ENCODE assay signal across 9 cellular contexts in genomic region chrX:34656467-34656841, GRCh38. TPM values are rescaled to one million over a fixed set of nuclear protein-coding genes. Genes with fewer than 3 reads are reported as not detected.
A peak's percentile ranks its signal among the peaks of the same experiment; 100 is the strongest.
DNase-seq lines count a peak whose midpoint lies in the region; ATAC-seq and TF ChIP-seq lines count a peak whose summit lies in the region.
"Had no signal": no experiment of that assay in that cellular context is flagged by ENCODE, and none has a peak within 500 bp of the region (broad histone marks: within the 10 kb centered on the region; RNA-seq: fewer than 3 reads in every experiment).

No MANE protein-coding gene starts in this region.

- CTCF ChIA-PET in WTC11 (lab: Charles Lee) = interaction anchor here (1.4 kb wide), 1 partner anchor 18 kb away, joined by 3 read pairs; no protein-coding TSS in a partner anchor

- H3K4me3 Mint-ChIP-seq in WTC11 (peak overlapping the region; percentile 93), progenitor cell of endocrine pancreas (ENCODE audit: low read depth) (peak overlapping the region; percentile 90)
- H3K4me3 Mint-ChIP-seq: memory B cell had no signal

- no peaks in the 10 kb centered on the region for H3K36me3 ChIP-seq in heart left ventricle

- ATAC-seq in WTC11 (no peak; the same call in 1 of the 2 replicates), heart left ventricle (peak in 2 of 4 donors; percentile 15 to 42), omental fat pad (ENCODE audit: low FRiP score) (no peak), GM21825 (IDR thresholded peaks at IDR 0.05; ENCODE audit: unreplicated experiment) (no peak)

- no peak for TF ChIP-seq POLR2A in heart left ventricle (IDR thresholded peaks at IDR 0.05)

- peaks cover 0 to 11% (median 0%) of the 10 kb centered on the region in 9 donors for H3K27me3 ChIP-seq in heart left ventricle

- H3K36me3 Mint-ChIP-seq in WTC11 = peaks cover 8% of the 10 kb centered on the region; the same call in 1 of the 2 replicates
- H3K36me3 Mint-ChIP-seq in progenitor cell of endocrine pancreas (ENCODE audit: insufficient read depth) = no peaks in the 10 kb centered on the region
- H3K36me3 Mint-ChIP-seq: memory B cell had no signal

- peak overlapping the region; percentile 57 to 89 (median 82) for H3K27ac ChIP-seq in heart left ventricle

- H3K4me3 ChIP-seq in heart left ventricle = peak overlapping the region; percentile 26 to 94 (median 68)

- H3K27ac Mint-ChIP-seq in WTC11 (no peak overlapping the region), progenitor cell of endocrine pancreas (peak overlapping the region; percentile 93)
- H3K27ac Mint-ChIP-seq: memory B cell had no signal

- peak; percentile 30 for DNase-seq in EH (ENCODE audit: low read depth)
- peak; percentile 11 for DNase-seq in WTC11 (ENCODE audit: low spot score)
- DNase-seq in heart left ventricle = peak in 3 of 5 donors; percentile 17 to 42 (median 27)
- peak; percentile 11 for DNase-seq in progenitor cell of endocrine pancreas (ENCODE audit: low spot score, unreplicated experiment)
- no peak for DNase-seq in omental fat pad (ENCODE audit: low spot score)
- DNase-seq in pons (ENCODE audit: low spot score) = no peak
- no peak for DNase-seq in activated naive CD4-positive, alpha-beta T cell (lab: John Stamatoyannopoulos, UW)

- POLR2A ChIA-PET in WTC11 (lab: Charles Lee) = interaction anchor here (0.6 kb wide), 1 partner anchor 1032 kb away, joined by 3 read pairs; no protein-coding TSS in a partner anchor

- H3K9me3 Mint-ChIP-seq in WTC11 (peaks cover 9% of the 10 kb centered on the region), progenitor cell of endocrine pancreas (ENCODE audit: low read depth) (peaks cover 3% of the 10 kb centered on the region)
- H3K9me3 Mint-ChIP-seq: memory B cell had no signal

- peaks cover 0 to 16% (median 0%) of the 10 kb centered on the region in 12 donors for H3K4me1 ChIP-seq in heart left ventricle

- H3K4me1 Mint-ChIP-seq in WTC11 (peaks cover 43% of the 10 kb centered on the region), progenitor cell of endocrine pancreas (ENCODE audit: low read depth) (peaks cover 31% of the 10 kb centered on the region)
- H3K4me1 Mint-ChIP-seq: memory B cell had no signal

- 1 to 33% (median 17%) methylated on average over 16 to 27 of the region's 27 CpGs for WGBS in heart left ventricle, 4 donors

- peaks cover 7% of the 10 kb centered on the region; the same call in 1 of the 2 replicates for H3K27me3 Mint-ChIP-seq in WTC11 (ENCODE audit: low read depth)
- H3K27me3 Mint-ChIP-seq in progenitor cell of endocrine pancreas = peaks cover 21% of the 10 kb centered on the region

- H3K9me3 ChIP-seq in heart left ventricle = no peaks in the 10 kb centered on the region

- intact Hi-C loops in heart left ventricle (cut with DNase I) = loop anchor here in 1 of 10 donors (10.0 kb wide), 1 partner anchor 72 kb away; no protein-coding TSS in a partner anchor

- TF ChIP-seq CTCF in WTC11 (IDR thresholded peaks at IDR 0.05) (no peak), heart left ventricle (IDR thresholded peaks at IDR 0.05) (no peak), progenitor cell of endocrine pancreas (IDR thresholded peaks at IDR 0.05; ENCODE audit: unreplicated experiment) (no peak), omental fat pad (IDR thresholded peaks at IDR 0.05) (no peak)

TF ChIP-seq in WTC11, 78 proteins besides CTCF, POLR2A, EP300 and RAD21:
- TF ChIP-seq, protein P1, sequence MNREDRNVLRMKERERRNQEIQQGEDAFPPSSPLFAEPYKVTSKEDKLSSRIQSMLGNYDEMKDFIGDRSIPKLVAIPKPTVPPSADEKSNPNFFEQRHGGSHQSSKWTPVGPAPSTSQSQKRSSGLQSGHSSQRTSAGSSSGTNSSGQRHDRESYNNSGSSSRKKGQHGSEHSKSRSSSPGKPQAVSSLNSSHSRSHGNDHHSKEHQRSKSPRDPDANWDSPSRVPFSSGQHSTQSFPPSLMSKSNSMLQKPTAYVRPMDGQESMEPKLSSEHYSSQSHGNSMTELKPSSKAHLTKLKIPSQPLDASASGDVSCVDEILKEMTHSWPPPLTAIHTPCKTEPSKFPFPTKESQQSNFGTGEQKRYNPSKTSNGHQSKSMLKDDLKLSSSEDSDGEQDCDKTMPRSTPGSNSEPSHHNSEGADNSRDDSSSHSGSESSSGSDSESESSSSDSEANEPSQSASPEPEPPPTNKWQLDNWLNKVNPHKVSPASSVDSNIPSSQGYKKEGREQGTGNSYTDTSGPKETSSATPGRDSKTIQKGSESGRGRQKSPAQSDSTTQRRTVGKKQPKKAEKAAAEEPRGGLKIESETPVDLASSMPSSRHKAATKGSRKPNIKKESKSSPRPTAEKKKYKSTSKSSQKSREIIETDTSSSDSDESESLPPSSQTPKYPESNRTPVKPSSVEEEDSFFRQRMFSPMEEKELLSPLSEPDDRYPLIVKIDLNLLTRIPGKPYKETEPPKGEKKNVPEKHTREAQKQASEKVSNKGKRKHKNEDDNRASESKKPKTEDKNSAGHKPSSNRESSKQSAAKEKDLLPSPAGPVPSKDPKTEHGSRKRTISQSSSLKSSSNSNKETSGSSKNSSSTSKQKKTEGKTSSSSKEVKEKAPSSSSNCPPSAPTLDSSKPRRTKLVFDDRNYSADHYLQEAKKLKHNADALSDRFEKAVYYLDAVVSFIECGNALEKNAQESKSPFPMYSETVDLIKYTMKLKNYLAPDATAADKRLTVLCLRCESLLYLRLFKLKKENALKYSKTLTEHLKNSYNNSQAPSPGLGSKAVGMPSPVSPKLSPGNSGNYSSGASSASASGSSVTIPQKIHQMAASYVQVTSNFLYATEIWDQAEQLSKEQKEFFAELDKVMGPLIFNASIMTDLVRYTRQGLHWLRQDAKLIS (CRISPR knock-in tag; IDR thresholded peaks at IDR 0.05; ENCODE audit: borderline replicate concordance) = no peak
- TF ChIP-seq ZNF532 (CRISPR knock-in tag; IDR thresholded peaks at IDR 0.05; ENCODE audit: borderline replicate concordance) (no peak), ZNF263 (CRISPR knock-in tag; IDR thresholded peaks at IDR 0.05; ENCODE audit: low read depth) (no peak)

RNA-seq across cellular contexts. Expression of gene TMEM47, which starts 0.6 kb away (rescaled TPM):
- total RNA-seq in WTC11 (2021) (14.9 to 24.4 TPM (median 15.7 TPM) in 3 replicates), heart left ventricle (10 to 100 TPM; 28.8 to 47.5 (median 36.2) TPM), progenitor cell of endocrine pancreas (16.8 and 19.1 TPM in 2 replicates), omental fat pad (10 to 100 TPM; 24.4 to 82.0 (median 30.3) TPM)
- 10 to 100 TPM; 14.0 to 25.9 TPM for polyA plus RNA-seq in heart left ventricle

Comparison
In these comparisons a context has a peak if more than half of its experiments do, and no peak if none do; other contexts are left out.
1. DNase-seq: peak in EH (single experiment), WTC11 (single experiment), heart left ventricle (3 of 5) and progenitor cell of endocrine pancreas (single experiment); none in omental fat pad (single experiment), pons (single experiment) and activated naive CD4-positive, alpha-beta T cell (0 of 4).